ENCODE assay signal across 7 cellular contexts in genomic region chr6:25586927-25587326, GRCh38.
"Had no signal": no experiment of that assay in that cellular context is flagged by ENCODE, and none has a peak within 500 bp of the region (broad histone marks: within the 10 kb centered on the region; RNA-seq: fewer than 3 reads in every experiment).

No MANE protein-coding gene starts in this region.

- H2AFZ ChIP-seq: GM23338 had no signal

- ATAC-seq: GM23338 had no signal

- DNase-seq: H9, HCEC 1CT, KG1 had no signal

- FAIRE-seq: H1, H54, HTR-8/SVneo had no signal

- H3K4me3 ChIP-seq: GM23338 had no signal

- H3K4me2 ChIP-seq: GM23338 had no signal
